9 cellular contexts compared by ENCODE assay signal in genomic region chr16:81493755-81494433, GRCh38. TPM values are rescaled to one million over a fixed set of nuclear protein-coding genes. Genes with fewer than 3 reads are reported as not detected.
DNase-seq lines count a peak whose midpoint lies in the region; ATAC-seq lines count a peak whose summit lies in the region.
"Had no signal": no experiment of that assay in that cellular context is flagged by ENCODE, and none has a peak within 500 bp of the region (broad histone marks: within the 10 kb centered on the region; RNA-seq: fewer than 3 reads in every experiment).

No MANE protein-coding gene starts in this region.

- DNase-seq in GM03348 (ENCODE audit: low spot score) (peak; percentile 61), SJSA1 (ENCODE audit: low read depth in 1 of 2, low spot score in 2 of 2) (peak; percentile 47 to 72), naive B cell (no peak), medulla oblongata (ENCODE audit: extremely low spot score) (no peak)
- DNase-seq in effector memory CD4-positive, alpha-beta T cell: peak in 2 of 3 donors; percentile 10 to 12

- H3K9me3 ChIP-seq in SJSA1 (replicated peaks): no peaks in the 10 kb centered on the region
- no peaks in the 10 kb centered on the region for H3K9me3 ChIP-seq in effector memory CD4-positive, alpha-beta T cell (ENCODE audit: control insufficient read depth, low read length)

- no peak for ATAC-seq in naive B cell (ENCODE audit: low read depth in 2 of 2)
- no peak for ATAC-seq in GM18867 (IDR thresholded peaks at IDR 0.05; ENCODE audit: unreplicated experiment)
- ATAC-seq in HG02870 (IDR thresholded peaks at IDR 0.05; ENCODE audit: unreplicated experiment): no peak

- peaks cover 0 to 5% of the 10 kb centered on the region in 2 donors for H3K36me3 Mint-ChIP-seq in naive B cell
- H3K36me3 Mint-ChIP-seq: IgD-negative memory B cell had no signal

- no peaks in the 10 kb centered on the region for H3K9me3 Mint-ChIP-seq in naive B cell
- H3K9me3 Mint-ChIP-seq: IgD-negative memory B cell had no signal

- no peak overlapping the region for H3K4me3 Mint-ChIP-seq in naive B cell
- H3K4me3 Mint-ChIP-seq: IgD-negative memory B cell had no signal

- H3K4me1 ChIP-seq in SJSA1 (replicated peaks) (peaks cover 17% of the 10 kb centered on the region), urinary bladder (ENCODE audit: insufficient read depth) (no peaks in the 10 kb centered on the region)
- H3K4me1 ChIP-seq in effector memory CD4-positive, alpha-beta T cell (ENCODE audit: control insufficient read depth, insufficient read depth, low read length, poor library complexity, severe bottlenecking): peaks cover 4% of the 10 kb centered on the region

- no peaks in the 10 kb centered on the region for H3K27me3 ChIP-seq in SJSA1 (replicated peaks)
- no peaks in the 10 kb centered on the region for H3K27me3 ChIP-seq in effector memory CD4-positive, alpha-beta T cell (replicated peaks; ENCODE audit: control insufficient read depth, insufficient read depth, low read length, poor library complexity, severe bottlenecking)

- H3K4me3 ChIP-seq in SJSA1: no peak overlapping the region
- no peak overlapping the region for H3K4me3 ChIP-seq in effector memory CD4-positive, alpha-beta T cell (ENCODE audit: insufficient read depth, low read depth, low read length, poor library complexity, severe bottlenecking)
- H3K4me3 ChIP-seq in urinary bladder (ENCODE audit: low read depth, low read length): no peak overlapping the region

- H3K27ac ChIP-seq in SJSA1 (no peak overlapping the region), urinary bladder (ENCODE audit: low read depth) (peak overlapping the region; percentile 69)
- no peak overlapping the region for H3K27ac ChIP-seq in effector memory CD4-positive, alpha-beta T cell (ENCODE audit: insufficient read depth, low read length, poor library complexity, severe bottlenecking)

- peak overlapping the region in 4 of 6 donors; percentile 60 to 79 (median 70) for H3K27ac Mint-ChIP-seq in naive B cell

- H3K36me3 ChIP-seq in SJSA1 (no peaks in the 10 kb centered on the region), urinary bladder (ENCODE audit: insufficient read depth) (no peaks in the 10 kb centered on the region)
- H3K36me3 ChIP-seq in effector memory CD4-positive, alpha-beta T cell (ENCODE audit: control insufficient read depth, insufficient read depth, low read length): no peaks in the 10 kb centered on the region

- H3K4me1 Mint-ChIP-seq in naive B cell: peaks cover 56 to 93% (median 87%) of the 10 kb centered on the region in 3 donors

- H3K27me3 Mint-ChIP-seq in naive B cell: no peaks in the 10 kb centered on the region
- H3K27me3 Mint-ChIP-seq: IgD-negative memory B cell had no signal

- 76% methylated on average over 23 of the region's 23 CpGs for WGBS in urinary bladder

RNA-seq across cellular contexts. Expression of gene CMIP, which starts 49.3 kb away (rescaled TPM):
- total RNA-seq in SJSA1 (2014; rRNA removed; shearing (Covaris generic)): 9.8 and 10.7 TPM in 2 replicates
- polyA plus RNA-seq in naive B cell (ENCODE audit: low read depth in 6 of 6) (1 to 10 TPM in 3 of 6 donors, under 1 TPM in 3; 0.61 to 2.5 (median 1.3) TPM), urinary bladder (29.4 TPM)
- total RNA-seq in urinary bladder: 21.7 TPM

Comparison
In these comparisons a context has a peak if more than half of its experiments do, and no peak if none do; other contexts are left out.
1. DNase-seq: peak in GM03348 (single experiment), SJSA1 (2 of 2) and effector memory CD4-positive, alpha-beta T cell (2 of 3); none in naive B cell (single experiment) and medulla oblongata (single experiment).